ENCODE assay signal across 28 cellular contexts in genomic region chr9:70165006-70165602, GRCh38.
DNase-seq lines count a peak whose midpoint lies in the region; TF ChIP-seq lines count a peak whose summit lies in the region.
"Had no signal": no experiment of that assay in that cellular context is flagged by ENCODE, and none has a peak within 500 bp of the region (broad histone marks: within the 10 kb centered on the region; RNA-seq: fewer than 3 reads in every experiment).

No MANE protein-coding gene starts in this region.

- DNase-seq in COLO829 (ENCODE audit: low spot score) (peak; percentile 26), NCI-H82 treated with DMSO at 0.1 percent for 48 hours (lab: John Stamatoyannopoulos, UW; ENCODE audit: unreplicated experiment) (peak; percentile 49), epithelial cell of prostate (ENCODE audit: low read depth, low spot score) (peak; percentile 3), neural progenitor cell (ENCODE audit: low spot score) (peak; percentile 59), putamen (ENCODE audit: low spot score) (no peak), DMS79 (lab: John Stamatoyannopoulos, UW) (no peak)
- no peak for DNase-seq in activated CD8-positive, alpha-beta memory T cell treated with anti-CD3 and anti-CD28 coated beads, Interleukin-2, amount 50 U/mL, for 4 hours
- DNase-seq in activated CD4-positive, alpha-beta T cell treated with anti-CD3 and anti-CD28 coated beads, Interleukin-2, amount 50 U/mL, for 4 hours: no peak
- DNase-seq: activated CD4-positive, alpha-beta T cell treated with anti-CD3 and anti-CD28 coated beads, Interleukin-2, amount 50 U/mL, for 1 hour; activated CD8-positive, alpha-beta memory T cell treated with anti-CD3 and anti-CD28 coated beads, Interleukin-2, amount 50 U/mL, for 48 hours; activated effector memory CD4-positive, alpha-beta T cell treated with Interleukin-2 at 50 U/mL for 16 hours; activated naive CD8-positive, alpha-beta T cell treated with anti-CD3 and anti-CD28 coated beads, Interleukin-2, amount 10 ng/mL, durations not matched to agents 7 days and 5 days; colonic mucosa; H7; hypothalamus; MV-4-11; NCI-H1694 treated with DMSO at 0.1 percent for 48 hours; NCI-H2171 treated with DMSO at 0.1 percent for 48 hours; NCI-H526 treated with DMSO at 0.1 percent for 48 hours; SK-N-SH; spleen; stimulated activated CD4-positive, alpha-beta T cell treated with anti-CD3 and anti-CD28 coated beads, Interleukin-4, amount 100 ng/mL, for 4 hours; stimulated activated naive CD8-positive, alpha-beta T cell treated with anti-CD3 and anti-CD28 coated beads, Interleukin-15, Interleukin-2, amounts not matched to agents 100 U/mL and 50 U/mL, for 24 hours; tibial artery had no signal

- H3K4me1 Mint-ChIP-seq in neural progenitor cell: peaks cover 20% of the 10 kb centered on the region
- H3K4me1 Mint-ChIP-seq: activated naive CD8-positive, alpha-beta T cell treated with anti-CD3 and anti-CD28 coated beads, Interleukin-2, amount 10 ng/mL, durations not matched to agents 7 days and 5 days had no signal

- no peaks in the 10 kb centered on the region for H3K79me2 ChIP-seq in neural progenitor cell (ENCODE audit: low read depth)

- H3K9me3 Mint-ChIP-seq in neural progenitor cell: no peaks in the 10 kb centered on the region
- H3K9me3 Mint-ChIP-seq: activated naive CD8-positive, alpha-beta T cell treated with anti-CD3 and anti-CD28 coated beads, Interleukin-2, amount 10 ng/mL, durations not matched to agents 7 days and 5 days; T-helper 2 cell treated with Interferon-gamma antibody and Interleukin-4, amounts not matched to agents 5 μg/mL and 100 μg/mL, for 36 hours had no signal

- no peak overlapping the region for H3K4me3 ChIP-seq in neural progenitor cell
- H3K4me3 ChIP-seq: BLaER1, colonic mucosa, prostate gland, spleen, tibial artery had no signal

- H3K27ac ChIP-seq in epithelial cell of prostate (no peak overlapping the region), neural progenitor cell (peak overlapping the region; percentile 48)
- H3K27ac ChIP-seq: BLaER1, colonic mucosa, KMS-11, prostate gland, spleen, tibial artery had no signal

- H3K27me3 Mint-ChIP-seq in neural progenitor cell (ENCODE audit: insufficient read depth, low read depth): peaks cover 3% of the 10 kb centered on the region
- H3K27me3 Mint-ChIP-seq: activated naive CD8-positive, alpha-beta T cell treated with anti-CD3 and anti-CD28 coated beads, Interleukin-2, amount 10 ng/mL, durations not matched to agents 7 days and 5 days had no signal

- H3K4me3 Mint-ChIP-seq in neural progenitor cell: no peak overlapping the region
- H3K4me3 Mint-ChIP-seq: activated naive CD8-positive, alpha-beta T cell treated with anti-CD3 and anti-CD28 coated beads, Interleukin-2, amount 10 ng/mL, durations not matched to agents 7 days and 5 days; T-helper 2 cell treated with Interferon-gamma antibody and Interleukin-4, amounts not matched to agents 5 μg/mL and 100 μg/mL, for 36 hours had no signal

- no peaks in the 10 kb centered on the region for H3K27me3 ChIP-seq in neural progenitor cell
- H3K27me3 ChIP-seq: BLaER1, colonic mucosa, spleen, tibial artery had no signal

- peak overlapping the region; percentile 43 for H3K4me2 ChIP-seq in neural progenitor cell
- H3K4me2 ChIP-seq: BLaER1, KMS-11, SK-N-SH had no signal

- peaks cover 23% of the 10 kb centered on the region for H3K4me1 ChIP-seq in neural progenitor cell
- H3K4me1 ChIP-seq: BLaER1, colonic mucosa, prostate gland, spleen had no signal

- TF ChIP-seq CTCF in neural progenitor cell (IDR thresholded peaks at IDR 0.05): no peak

- peak overlapping the region; percentile 68 for H3K27ac Mint-ChIP-seq in neural progenitor cell
- H3K27ac Mint-ChIP-seq: activated naive CD8-positive, alpha-beta T cell treated with anti-CD3 and anti-CD28 coated beads, Interleukin-2, amount 10 ng/mL, durations not matched to agents 7 days and 5 days; T-helper 2 cell treated with Interferon-gamma antibody and Interleukin-4, amounts not matched to agents 5 μg/mL and 100 μg/mL, for 36 hours had no signal

- H3K9ac ChIP-seq in neural progenitor cell: no peak overlapping the region
- H3K9ac ChIP-seq: BLaER1, KMS-11, SK-N-SH had no signal

- no peaks in the 10 kb centered on the region for H3K9me3 ChIP-seq in neural progenitor cell (ENCODE audit: low read depth)
- H3K9me3 ChIP-seq: BLaER1, colonic mucosa, prostate gland, SK-N-SH, spleen, tibial artery had no signal

- no peaks in the 10 kb centered on the region for H3K36me3 ChIP-seq in neural progenitor cell
- H3K36me3 ChIP-seq: BLaER1, colonic mucosa, prostate gland had no signal

- no peaks in the 10 kb centered on the region for H3K36me3 Mint-ChIP-seq in neural progenitor cell
- H3K36me3 Mint-ChIP-seq: activated naive CD8-positive, alpha-beta T cell treated with anti-CD3 and anti-CD28 coated beads, Interleukin-2, amount 10 ng/mL, durations not matched to agents 7 days and 5 days had no signal

- H2AFZ ChIP-seq in neural progenitor cell (replicated peaks): no peak overlapping the region

- peaks cover 12% of the 10 kb centered on the region for H3F3A ChIP-seq in neural progenitor cell (ENCODE audit: low read depth)

- H4K20me1 ChIP-seq in neural progenitor cell (ENCODE audit: low read depth): no peaks in the 10 kb centered on the region
- H4K20me1 ChIP-seq: BLaER1 had no signal

Comparison
In these comparisons a context has a peak if more than half of its experiments do, and no peak if none do; other contexts are left out.
1. DNase-seq: peak in COLO829 (single experiment), NCI-H82 treated with DMSO at 0.1 percent for 48 hours (single experiment), epithelial cell of prostate (single experiment) and neural progenitor cell (single experiment); none in activated CD8-positive, alpha-beta memory T cell treated with anti-CD3 and anti-CD28 coated beads, Interleukin-2, amount 50 U/mL, for 4 hours (single experiment), putamen (single experiment), DMS79 (single experiment) and activated CD4-positive, alpha-beta T cell treated with anti-CD3 and anti-CD28 coated beads, Interleukin-2, amount 50 U/mL, for 4 hours (0 of 2).